Comparison of ENCODE assay signal across 6 cellular contexts in the genomic region with DNA sequence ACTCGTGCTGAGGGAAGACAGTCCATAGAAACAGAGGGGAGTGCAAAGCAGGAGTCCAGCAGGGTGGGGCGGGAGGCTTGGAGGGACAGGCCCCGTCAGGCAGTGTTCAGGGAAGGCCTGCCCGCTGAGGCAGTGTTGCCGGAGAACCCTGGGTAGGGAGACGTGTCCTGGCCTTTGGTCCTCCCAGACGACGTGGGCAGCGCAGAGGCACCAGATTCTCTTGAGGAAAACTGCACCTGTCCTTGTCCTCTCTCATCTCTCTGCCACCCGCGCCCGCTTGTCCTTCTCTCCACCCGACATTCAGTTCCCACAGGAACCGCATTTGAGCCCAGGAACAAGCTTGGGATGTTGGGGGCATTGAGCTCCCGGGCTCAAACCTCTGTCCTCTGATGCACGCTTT. TPM values are rescaled to one million over a fixed set of nuclear protein-coding genes. Genes with fewer than 3 reads are reported as not detected.
"Had no signal": no experiment of that assay in that cellular context is flagged by ENCODE, and none has a peak within 500 bp of the region (broad histone marks: within the 10 kb centered on the region; RNA-seq: fewer than 3 reads in every experiment).

No MANE protein-coding gene starts in this region.

RNA-seq across cellular contexts. Expression of gene UPK3B, which starts 14.6 kb away (rescaled TPM):
- total RNA-seq: activated naive CD8-positive, alpha-beta T cell treated with anti-CD3 and anti-CD28 coated beads for 36 hours had no signal

RNA-seq across cellular contexts. Expression of gene SPDYE16, which starts 47.4 kb away (rescaled TPM):
- total RNA-seq: activated T-helper 1 cell treated with anti-CD3 and anti-CD28 coated beads, Interleukin-12 subunit alpha, Interleukin-12 subunit beta, Interleukin-2, Interleukin-4 antibody, amounts not matched to agents 30 ng/mL and 10 ng/mL and 1 ng/mL, durations not matched to agents 14 hours and 24 hours and 36 hours; ascending aorta; astrocyte; bronchial epithelial cell; cardiac septum had no signal
